Comparison of ENCODE assay signal across 11 cellular contexts in genomic region chr1:172499636-172500141, GRCh38. TPM values are rescaled to one million over a fixed set of nuclear protein-coding genes. Genes with fewer than 3 reads are reported as not detected.
DNase-seq lines count a peak whose midpoint lies in the region; ATAC-seq and TF ChIP-seq lines count a peak whose summit lies in the region.
"Had no signal": no experiment of that assay in that cellular context is flagged by ENCODE, and none has a peak within 500 bp of the region (broad histone marks: within the 10 kb centered on the region; RNA-seq: fewer than 3 reads in every experiment).

No MANE protein-coding gene starts in this region.

- no peaks in the 10 kb centered on the region for H3K9me3 ChIP-seq in PC-3 (ENCODE audit: low read length)
- H3K9me3 ChIP-seq: BLaER1 had no signal

- no peak overlapping the region for H3K4me3 ChIP-seq in PC-3 (ENCODE audit: low read length)
- H3K4me3 ChIP-seq: BLaER1 had no signal

- H3K36me3 ChIP-seq in PC-3 (ENCODE audit: low read depth, low read length), result no peaks in the 10 kb centered on the region
- H3K36me3 ChIP-seq: BLaER1 had no signal

- no peaks in the 10 kb centered on the region for H3K27me3 ChIP-seq in PC-3 (ENCODE audit: low read length)
- H3K27me3 ChIP-seq: BLaER1 had no signal

- H3K4me1 ChIP-seq in PC-3 (ENCODE audit: insufficient read depth, low read length), result peaks cover 38% of the 10 kb centered on the region

- DNase-seq in activated T-cell treated with anti-CD3 and anti-CD28 coated beads, Interleukin-2, amount 50 U/mL, for 48 hours, result peak; percentile 20
- DNase-seq in activated T-cell treated with anti-CD3 and anti-CD28 coated beads, Interleukin-2, amount 50 U/mL, for 24 hours, result no peak
- DNase-seq in PC-3 (peak; percentile 100), MV-4-11 (lab: John Stamatoyannopoulos, UW) (no peak), occipital lobe (lab: John Stamatoyannopoulos, UW) (no peak)
- no peak for DNase-seq in stimulated activated naive CD8-positive, alpha-beta T cell treated with anti-CD3 and anti-CD28 coated beads, Interleukin-15, amount 100 ng/mL, for 72 hours
- DNase-seq: NCI-H1105, T-cell had no signal

- H3K36me3 Mint-ChIP-seq in activated T-cell treated with anti-CD3 and anti-CD28 coated beads, Interleukin-2, amount 50 U/mL, for 24 hours (ENCODE audit: low read depth), result no peaks in the 10 kb centered on the region
- H3K36me3 Mint-ChIP-seq: T-cell had no signal

- no peak overlapping the region for H3K27ac Mint-ChIP-seq in activated T-cell treated with anti-CD3 and anti-CD28 coated beads, Interleukin-2, amount 50 U/mL, for 24 hours
- H3K27ac Mint-ChIP-seq in stimulated activated naive CD8-positive, alpha-beta T cell treated with anti-CD3 and anti-CD28 coated beads, Interleukin-15, amount 100 ng/mL, for 72 hours, result no peak overlapping the region
- H3K27ac Mint-ChIP-seq: T-cell had no signal

- no peaks in the 10 kb centered on the region for H3F3A ChIP-seq in PC-3 (ENCODE audit: low read length, unreplicated experiment)

- H3K4me3 Mint-ChIP-seq in activated T-cell treated with anti-CD3 and anti-CD28 coated beads, Interleukin-2, amount 50 U/mL, for 24 hours, result no peak overlapping the region
- no peak overlapping the region for H3K4me3 Mint-ChIP-seq in stimulated activated naive CD8-positive, alpha-beta T cell treated with anti-CD3 and anti-CD28 coated beads, Interleukin-15, amount 100 ng/mL, for 72 hours
- H3K4me3 Mint-ChIP-seq: T-cell had no signal

- H3K4me2 ChIP-seq in PC-3 (ENCODE audit: low read length), result peak overlapping the region; percentile 12
- H3K4me2 ChIP-seq: BLaER1 had no signal

- no peaks in the 10 kb centered on the region for H3K9me2 ChIP-seq in PC-3 (replicated peaks; ENCODE audit: low read length)

- CTCF ChIA-PET in PC-3 (lab: Charles Lee), result interaction anchor here (0.5 to 0.9 kb wide), 4 partner anchors 23 to 688 kb away, joined by 3 to 5 read pairs (median 4); no protein-coding TSS in a partner anchor

- peak; percentile 92 for ATAC-seq in PC-3
- ATAC-seq in esophagus mucosa, result peak; percentile 91
- peak; percentile 39 for ATAC-seq in stimulated activated naive CD8-positive, alpha-beta T cell treated with anti-CD3 and anti-CD28 coated beads, Interleukin-15, amount 100 ng/mL, for 72 hours
- ATAC-seq in GM21367 (IDR thresholded peaks at IDR 0.05; ENCODE audit: unreplicated experiment), result no peak
- ATAC-seq: T-cell had no signal

- peak; percentile 14; the same call in 1 of the 2 replicates for TF ChIP-seq CTCF in PC-3 (conservative IDR thresholded peaks at IDR 0.05; ENCODE audit: low read depth, low read length)

- H4K20me1 ChIP-seq in PC-3 (ENCODE audit: low read length), result no peaks in the 10 kb centered on the region
- H4K20me1 ChIP-seq: BLaER1 had no signal

- no peaks in the 10 kb centered on the region for H3K79me2 ChIP-seq in PC-3 (ENCODE audit: low read length)

- no TSS peak for BruUV-seq in PC-3 (replicated peaks; lab: Mats Ljungman, UMichigan)

- intact Hi-C loops in PC-3 (cut with micrococcal nuclease), result loop anchor here (1.0 kb wide), 3 partner anchors 14 to 50 kb away; no protein-coding TSS in a partner anchor

- H3K9ac ChIP-seq in PC-3 (ENCODE audit: low read length), result no peak overlapping the region
- H3K9ac ChIP-seq: BLaER1 had no signal

- H3K9me3 Mint-ChIP-seq in activated T-cell treated with anti-CD3 and anti-CD28 coated beads, Interleukin-2, amount 50 U/mL, for 24 hours, result no peaks in the 10 kb centered on the region
- no peaks in the 10 kb centered on the region for H3K9me3 Mint-ChIP-seq in stimulated activated naive CD8-positive, alpha-beta T cell treated with anti-CD3 and anti-CD28 coated beads, Interleukin-15, amount 100 ng/mL, for 72 hours
- H3K9me3 Mint-ChIP-seq: T-cell had no signal

- H3K4me1 Mint-ChIP-seq in activated T-cell treated with anti-CD3 and anti-CD28 coated beads, Interleukin-2, amount 50 U/mL, for 24 hours (ENCODE audit: low read depth), result peaks cover 3% of the 10 kb centered on the region
- H3K4me1 Mint-ChIP-seq in stimulated activated naive CD8-positive, alpha-beta T cell treated with anti-CD3 and anti-CD28 coated beads, Interleukin-15, amount 100 ng/mL, for 72 hours, result no peaks in the 10 kb centered on the region
- H3K4me1 Mint-ChIP-seq: T-cell had no signal

- no peaks in the 10 kb centered on the region for H3K27me3 Mint-ChIP-seq in activated T-cell treated with anti-CD3 and anti-CD28 coated beads, Interleukin-2, amount 50 U/mL, for 24 hours
- H3K27me3 Mint-ChIP-seq in stimulated activated naive CD8-positive, alpha-beta T cell treated with anti-CD3 and anti-CD28 coated beads, Interleukin-15, amount 100 ng/mL, for 72 hours, result no peaks in the 10 kb centered on the region

- no peak overlapping the region for H2AFZ ChIP-seq in PC-3 (ENCODE audit: low read length)

- H3K27ac ChIP-seq in PC-3 (ENCODE audit: low read length), result peak overlapping the region; percentile 44
- H3K27ac ChIP-seq: BLaER1 had no signal

- POLR2A ChIA-PET in PC-3 (lab: Charles Lee; ENCODE audit: unreplicated experiment), result interaction anchor here (0.6 to 0.9 kb wide), 4 partner anchors 20 to 77 kb away, joined by 3 to 9 read pairs (median 4); partner anchors contain the start of gene SUCO

RNA-seq across cellular contexts. Expression of gene SUCO, which starts 33.3 kb away (rescaled TPM):
- total RNA-seq in PC-3 (2014; rRNA removed) (72.0 and 81.3 TPM in 2 replicates), esophagus mucosa (13.5 TPM), occipital lobe (108 TPM)

RNA-seq across cellular contexts. Expression of gene PIGC, which starts 55.8 kb away (rescaled TPM):
- total RNA-seq in PC-3 (2014; rRNA removed), result 57.5 and 70.5 TPM in 2 replicates
- total RNA-seq in esophagus mucosa, result 11.7 TPM
- total RNA-seq in occipital lobe, result 30.7 TPM

Comparison
In these comparisons a context has a peak if more than half of its experiments do, and no peak if none do; other contexts are left out.
1. DNase-seq: peak in activated T-cell treated with anti-CD3 and anti-CD28 coated beads, Interleukin-2, amount 50 U/mL, for 48 hours (2 of 2) and PC-3 (single experiment); none in activated T-cell treated with anti-CD3 and anti-CD28 coated beads, Interleukin-2, amount 50 U/mL, for 24 hours (single experiment), stimulated activated naive CD8-positive, alpha-beta T cell treated with anti-CD3 and anti-CD28 coated beads, Interleukin-15, amount 100 ng/mL, for 72 hours (0 of 2), MV-4-11 (single experiment) and occipital lobe (single experiment).